ENCODE assay signal across 16 cellular contexts in genomic region chr13:56886398-56886797, GRCh38.
"Had no signal": no experiment of that assay in that cellular context is flagged by ENCODE, and none has a peak within 500 bp of the region (broad histone marks: within the 10 kb centered on the region; RNA-seq: fewer than 3 reads in every experiment).

No MANE protein-coding gene starts in this region.

- H3K27ac Mint-ChIP-seq: activated CD4-positive, alpha-beta memory T cell treated with anti-CD3 and anti-CD28 coated beads for 36 hours; activated naive CD8-positive, alpha-beta T cell treated with anti-CD3 and anti-CD28 coated beads for 36 hours; naive thymus-derived CD4-positive, alpha-beta T cell; type B pancreatic cell had no signal

- H3K4me1 Mint-ChIP-seq: activated naive CD8-positive, alpha-beta T cell treated with anti-CD3 and anti-CD28 coated beads for 36 hours; naive thymus-derived CD4-positive, alpha-beta T cell; neural crest cell had no signal

- ATAC-seq: foreskin keratinocyte; naive thymus-derived CD4-positive, alpha-beta T cell had no signal

- H3K36me3 Mint-ChIP-seq: activated CD4-positive, alpha-beta memory T cell treated with anti-CD3 and anti-CD28 coated beads for 36 hours; activated naive CD8-positive, alpha-beta T cell treated with anti-CD3 and anti-CD28 coated beads for 36 hours; naive thymus-derived CD4-positive, alpha-beta T cell; type B pancreatic cell had no signal

- H3K4me3 Mint-ChIP-seq: activated CD4-positive, alpha-beta memory T cell treated with anti-CD3 and anti-CD28 coated beads for 36 hours; activated naive CD8-positive, alpha-beta T cell treated with anti-CD3 and anti-CD28 coated beads for 36 hours; naive thymus-derived CD4-positive, alpha-beta T cell; neural crest cell; type B pancreatic cell had no signal

- H3K27me3 Mint-ChIP-seq: activated CD4-positive, alpha-beta memory T cell treated with anti-CD3 and anti-CD28 coated beads for 36 hours; activated naive CD8-positive, alpha-beta T cell treated with anti-CD3 and anti-CD28 coated beads for 36 hours; naive thymus-derived CD4-positive, alpha-beta T cell; type B pancreatic cell had no signal

- DNase-seq: activated CD4-positive, alpha-beta memory T cell treated with anti-CD3 and anti-CD28 coated beads for 36 hours; activated CD4-positive, alpha-beta T cell treated with anti-CD3 and anti-CD28 coated beads for 48 hours; activated naive CD4-positive, alpha-beta T cell treated with Interleukin-2 at 50 U/mL for 16 hours; activated naive CD8-positive, alpha-beta T cell treated with anti-CD3 and anti-CD28 coated beads for 36 hours; activated T-cell treated with anti-CD3 and anti-CD28 coated beads, Interleukin-2, amount 50 U/mL, for 48 hours; cortex of kidney; erythroblast; foreskin keratinocyte; left ventricle myocardium inferior; naive thymus-derived CD4-positive, alpha-beta T cell; retina; stimulated activated CD4-positive, alpha-beta T cell treated with anti-CD3 and anti-CD28 coated beads, Interleukin-2, amount 100 ng/mL, for 48 hours; stimulated activated CD8-positive, alpha-beta memory T cell treated with anti-CD3 and anti-CD28 coated beads, Interleukin-4, amount 100 ng/mL, for 48 hours; stimulated activated naive CD4-positive, alpha-beta T cell treated with Interleukin-2 at 50 U/mL for 16 hours had no signal
